1 cellular context compared by ENCODE assay signal in the genomic region with DNA sequence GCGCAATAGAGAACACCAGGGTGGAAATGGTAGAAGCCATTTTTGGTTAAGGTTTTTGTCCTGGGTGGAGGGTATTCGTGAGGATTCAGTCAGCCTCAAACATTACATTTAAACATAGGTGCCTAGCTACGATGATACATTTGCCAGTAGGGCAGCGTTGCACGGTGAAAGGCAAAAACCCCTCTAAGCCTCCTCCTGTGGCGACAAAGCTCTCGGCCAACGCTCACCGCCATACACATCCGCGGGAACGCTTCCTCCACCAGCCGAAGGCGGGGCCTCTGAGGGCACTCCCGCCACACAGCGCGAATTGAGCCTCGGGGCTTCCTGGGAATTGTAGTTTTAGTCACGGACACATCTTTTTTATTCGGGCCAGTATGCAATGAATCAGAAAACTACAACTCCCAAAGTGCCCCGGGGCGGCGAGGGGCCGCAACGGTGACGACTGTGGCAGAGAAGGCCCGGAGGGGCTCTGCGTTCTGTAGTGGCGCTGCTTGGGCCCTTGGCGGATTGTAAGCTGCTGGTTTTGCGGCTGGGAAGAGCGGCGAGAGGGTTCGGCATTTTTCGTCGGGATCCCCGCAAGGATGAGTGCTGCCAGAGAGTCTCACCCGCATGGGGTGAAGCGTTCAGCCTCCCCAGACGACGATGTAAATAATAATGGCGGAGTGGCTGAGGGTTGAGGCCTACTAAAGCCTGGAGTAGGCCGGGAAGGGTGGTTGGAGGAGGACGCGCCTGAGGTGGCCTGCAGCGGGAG.
A peak's percentile ranks its signal among the peaks of the same experiment; 100 is the strongest.
TF ChIP-seq lines count a peak whose summit lies in the region.

Gene C11orf58, plus strand, starts transcription at position 450 of the 751 bp plus-strand sequence. Its CDS starts 132 bp downstream, at position 582.

TF ChIP-seq in K562, 482 proteins besides CTCF, POLR2A, EP300 and RAD21 (continued from another document and continues in another):
- peak; percentile 53 to 66; a peak in 2 of 4 replicates for TF ChIP-seq MLLT1 (IDR thresholded peaks at IDR 0.05)
- no peak for TF ChIP-seq ETS2 (tag; IDR thresholded peaks at IDR 0.05; ENCODE audit: borderline replicate concordance, poor library complexity, severe bottlenecking)
- peak; percentile 17; the same call in 1 of the 2 replicates for TF ChIP-seq SOX6 (IDR thresholded peaks at IDR 0.05)
- TF ChIP-seq RFX7 (CRISPR knock-in tag; IDR thresholded peaks at IDR 0.05), result 0 out of 2 replicates have a peak, but pooled peaks have one; percentile 48
- peak; percentile 57 for TF ChIP-seq NELFE (IDR thresholded peaks at IDR 0.05; ENCODE audit: insufficient read depth, insufficient read length)
- TF ChIP-seq SMAD4 (CRISPR knock-in tag; conservative IDR thresholded peaks at IDR 0.05), result no peak
- 0 out of 4 replicates have a peak, but pooled peaks have one; percentile 2 to 31 for TF ChIP-seq NRF1 (conservative IDR thresholded peaks at IDR 0.05 in 1 of 2, IDR thresholded peaks at IDR 0.05 in 1 of 2)
- peak; percentile 92 for TF ChIP-seq GTF2E2 (tag; IDR thresholded peaks at IDR 0.05)
- peak; percentile 78; the same call in 1 of the 2 replicates for TF ChIP-seq POLR2AphosphoS2 (IDR thresholded peaks at IDR 0.05; ENCODE audit: low read length)
- TF ChIP-seq, protein P1, sequence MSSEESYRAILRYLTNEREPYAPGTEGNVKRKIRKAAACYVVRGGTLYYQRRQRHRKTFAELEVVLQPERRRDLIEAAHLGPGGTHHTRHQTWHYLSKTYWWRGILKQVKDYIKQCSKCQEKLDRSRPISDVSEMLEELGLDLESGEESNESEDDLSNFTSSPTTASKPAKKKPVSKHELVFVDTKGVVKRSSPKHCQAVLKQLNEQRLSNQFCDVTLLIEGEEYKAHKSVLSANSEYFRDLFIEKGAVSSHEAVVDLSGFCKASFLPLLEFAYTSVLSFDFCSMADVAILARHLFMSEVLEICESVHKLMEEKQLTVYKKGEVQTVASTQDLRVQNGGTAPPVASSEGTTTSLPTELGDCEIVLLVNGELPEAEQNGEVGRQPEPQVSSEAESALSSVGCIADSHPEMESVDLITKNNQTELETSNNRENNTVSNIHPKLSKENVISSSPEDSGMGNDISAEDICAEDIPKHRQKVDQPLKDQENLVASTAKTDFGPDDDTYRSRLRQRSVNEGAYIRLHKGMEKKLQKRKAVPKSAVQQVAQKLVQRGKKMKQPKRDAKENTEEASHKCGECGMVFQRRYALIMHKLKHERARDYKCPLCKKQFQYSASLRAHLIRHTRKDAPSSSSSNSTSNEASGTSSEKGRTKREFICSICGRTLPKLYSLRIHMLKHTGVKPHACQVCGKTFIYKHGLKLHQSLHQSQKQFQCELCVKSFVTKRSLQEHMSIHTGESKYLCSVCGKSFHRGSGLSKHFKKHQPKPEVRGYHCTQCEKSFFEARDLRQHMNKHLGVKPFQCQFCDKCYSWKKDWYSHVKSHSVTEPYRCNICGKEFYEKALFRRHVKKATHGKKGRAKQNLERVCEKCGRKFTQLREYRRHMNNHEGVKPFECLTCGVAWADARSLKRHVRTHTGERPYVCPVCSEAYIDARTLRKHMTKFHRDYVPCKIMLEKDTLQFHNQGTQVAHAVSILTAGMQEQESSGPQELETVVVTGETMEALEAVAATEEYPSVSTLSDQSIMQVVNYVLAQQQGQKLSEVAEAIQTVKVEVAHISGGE (CRISPR knock-in tag; IDR thresholded peaks at IDR 0.05), result peak in 1 of 3 experiments; percentile 74; a peak in 1 of 6 replicates
- TF ChIP-seq ZNF318 (IDR thresholded peaks at IDR 0.05; ENCODE audit: borderline replicate concordance in 1 of 2, low read depth in 1 of 2), result peak in 1 of 2 experiments; percentile 73; a peak in 1 of 4 replicates
- 0 out of 2 replicates have a peak, but pooled peaks have one; percentile 51 for TF ChIP-seq HDAC8 (tag; IDR thresholded peaks at IDR 0.05)
- TF ChIP-seq FOXJ3 (CRISPR knock-in tag; IDR thresholded peaks at IDR 0.05), result 0 out of 2 replicates have a peak, but pooled peaks have one; percentile 45
- peak in 1 of 2 experiments; percentile 48; a peak in 1 of 4 replicates for TF ChIP-seq HDAC1 (IDR thresholded peaks at IDR 0.05)
- TF ChIP-seq SPI1 (IDR thresholded peaks at IDR 0.05; ENCODE audit: borderline replicate concordance, low read depth, low read length), result no peak
- TF ChIP-seq SMAD1 (IDR thresholded peaks at IDR 0.05; ENCODE audit: low read depth, low read length, partially characterized antibody), result no peak
- no peak for TF ChIP-seq ZNF551 (CRISPR knock-in tag; IDR thresholded peaks at IDR 0.05)
- no peak for TF ChIP-seq ZNF780A (CRISPR knock-in tag; IDR thresholded peaks at IDR 0.05)
- no peak for TF ChIP-seq YBX1 (IDR thresholded peaks at IDR 0.05)
- TF ChIP-seq C11orf30 (IDR thresholded peaks at IDR 0.05; ENCODE audit: low read depth), result peak; percentile 40; the same call in 1 of the 2 replicates
- TF ChIP-seq PHF8 (IDR thresholded peaks at IDR 0.05; ENCODE audit: borderline replicate concordance, low read length), result peak; percentile 100
- TF ChIP-seq, protein P2, sequence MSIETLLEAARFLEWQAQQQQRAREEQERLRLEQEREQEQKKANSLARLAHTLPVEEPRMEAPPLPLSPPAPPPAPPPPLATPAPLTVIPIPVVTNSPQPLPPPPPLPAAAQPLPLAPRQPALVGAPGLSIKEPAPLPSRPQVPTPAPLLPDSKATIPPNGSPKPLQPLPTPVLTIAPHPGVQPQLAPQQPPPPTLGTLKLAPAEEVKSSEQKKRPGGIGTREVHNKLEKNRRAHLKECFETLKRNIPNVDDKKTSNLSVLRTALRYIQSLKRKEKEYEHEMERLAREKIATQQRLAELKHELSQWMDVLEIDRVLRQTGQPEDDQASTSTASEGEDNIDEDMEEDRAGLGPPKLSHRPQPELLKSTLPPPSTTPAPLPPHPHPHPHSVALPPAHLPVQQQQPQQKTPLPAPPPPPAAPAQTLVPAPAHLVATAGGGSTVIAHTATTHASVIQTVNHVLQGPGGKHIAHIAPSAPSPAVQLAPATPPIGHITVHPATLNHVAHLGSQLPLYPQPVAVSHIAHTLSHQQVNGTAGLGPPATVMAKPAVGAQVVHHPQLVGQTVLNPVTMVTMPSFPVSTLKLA (conservative IDR thresholded peaks at IDR 0.05), result peak; percentile 57 to 83; a peak in 3 of 4 replicates
- TF ChIP-seq KAT8 (IDR thresholded peaks at IDR 0.05; ENCODE audit: low read depth), result no peak; the same call in 1 of the 2 replicates
- peak; percentile 40; the same call in 1 of the 2 replicates for TF ChIP-seq ZNF511 (CRISPR knock-in tag; IDR thresholded peaks at IDR 0.05)
- peak; percentile 98 for TF ChIP-seq ZNF644 (tag; IDR thresholded peaks at IDR 0.05; ENCODE audit: low read depth)
- 0 out of 2 replicates have a peak, but pooled peaks have one; percentile 24 for TF ChIP-seq SMARCE1 (IDR thresholded peaks at IDR 0.05)
- TF ChIP-seq EHMT2 (IDR thresholded peaks at IDR 0.05), result no peak; the same call in 1 of the 2 replicates
- no peak; the same call in 1 of the 2 replicates for TF ChIP-seq ZNF316 (IDR thresholded peaks at IDR 0.05)
- TF ChIP-seq SP1 (CRISPR knock-in tag; IDR thresholded peaks at IDR 0.05), result peak; percentile 46; the same call in 1 of the 2 replicates
- TF ChIP-seq CREM (IDR thresholded peaks at IDR 0.05; ENCODE audit: low read depth), result peak; percentile 83
- TF ChIP-seq ZNF431 (CRISPR knock-in tag; IDR thresholded peaks at IDR 0.05), result 0 out of 2 replicates have a peak, but pooled peaks have one; percentile 25
- peak; percentile 98 for TF ChIP-seq NFRKB (IDR thresholded peaks at IDR 0.05; ENCODE audit: low read depth)
- TF ChIP-seq TFAP4 (CRISPR knock-in tag; IDR thresholded peaks at IDR 0.05; ENCODE audit: borderline replicate concordance), result peak; percentile 51; the same call in 1 of the 2 replicates
- no peak for TF ChIP-seq ZNF24 (IDR thresholded peaks at IDR 0.05)
- TF ChIP-seq PML (IDR thresholded peaks at IDR 0.05; ENCODE audit: low read length), result peak; percentile 91
- peak; percentile 93 for TF ChIP-seq TAF1 (IDR thresholded peaks at IDR 0.05; ENCODE audit: control insufficient read depth, extremely low read depth, insufficient read depth, low read length, severe bottlenecking)
- peak; percentile 58 for TF ChIP-seq RBM39 (optimal IDR thresholded peaks at IDR 0.05; ENCODE audit: low read depth, low read length)
- no peak for TF ChIP-seq HNRNPH1 (optimal IDR thresholded peaks at IDR 0.05; ENCODE audit: low read depth, low read length)
- TF ChIP-seq POLR2AphosphoS5 (IDR thresholded peaks at IDR 0.05; ENCODE audit: control insufficient read depth, insufficient read depth, low read depth, low read length), result peak; percentile 93
- peak; percentile 80; the same call in 1 of the 2 replicates for TF ChIP-seq L3MBTL2 (IDR thresholded peaks at IDR 0.05)
- TF ChIP-seq NBN (IDR thresholded peaks at IDR 0.05; ENCODE audit: low read depth), result 0 out of 2 replicates have a peak, but pooled peaks have one; percentile 10
